In genomic region chr7:103613655-103614642, GRCh38 we compare ENCODE assay signal across 13 cellular contexts.
DNase-seq lines count a peak whose midpoint lies in the region; ATAC-seq and TF ChIP-seq lines count a peak whose summit lies in the region.
"Had no signal": no experiment of that assay in that cellular context is flagged by ENCODE, and none has a peak within 500 bp of the region (broad histone marks: within the 10 kb centered on the region; RNA-seq: fewer than 3 reads in every experiment).

No MANE protein-coding gene starts in this region.

- in situ Hi-C loops in ACHN (cut with HindIII; ENCODE audit: low pct_ligation_motif_present, low pct_unique_long_range_greater_than_20kb, low sequenced_read_pairs) = no loop called here

- peak; percentile 41 for TF ChIP-seq CTCF in fibroblast of villous mesenchyme (IDR thresholded peaks at IDR 0.05; ENCODE audit: insufficient read depth, low read depth, low read length)

- no peak for ATAC-seq in HG03457 (IDR thresholded peaks at IDR 0.05; ENCODE audit: unreplicated experiment)
- ATAC-seq in GM18517 (IDR thresholded peaks at IDR 0.05; ENCODE audit: unreplicated experiment) = no peak

- H3K36me3 ChIP-seq in H7 (replicated peaks; ENCODE audit: control insufficient read depth, insufficient read depth, low read length) = no peaks in the 10 kb centered on the region
- H3K36me3 ChIP-seq: stomach had no signal

- no peaks in the 10 kb centered on the region for H3K27me3 ChIP-seq in H7 (ENCODE audit: control insufficient read depth, insufficient read depth, low read length)
- H3K27me3 ChIP-seq: stomach had no signal

- peak; percentile 46 for DNase-seq in ACHN
- peak; percentile 1 for DNase-seq in H7
- DNase-seq in OCI-M1 (lab: John Stamatoyannopoulos, UW) = peak; percentile 77
- peak; percentile 15 for DNase-seq in fibroblast of villous mesenchyme (ENCODE audit: low read depth)
- no peak for DNase-seq in retina
- DNase-seq in NCI-H526 treated with DMSO at 0.1 percent for 48 hours (lab: John Stamatoyannopoulos, UW) = no peak
- DNase-seq: activated effector memory CD4-positive, alpha-beta T cell treated with Interleukin-2 at 50 U/mL for 16 hours; DMS79; effector CD8-positive, alpha-beta T cell; NCI-H1436; stomach had no signal

- H3K4me3 ChIP-seq in H7 (ENCODE audit: insufficient read depth, low read depth, low read length) = no peak overlapping the region
- no peak overlapping the region for H3K4me3 ChIP-seq in fibroblast of villous mesenchyme (ENCODE audit: low read depth, low read length)
- H3K4me3 ChIP-seq: stomach had no signal

Comparison
In these comparisons a context has a peak if more than half of its experiments do, and no peak if none do; other contexts are left out.
1. DNase-seq: peak in ACHN (single experiment), H7 (single experiment), OCI-M1 (single experiment) and fibroblast of villous mesenchyme (single experiment); none in retina (single experiment) and NCI-H526 treated with DMSO at 0.1 percent for 48 hours (single experiment).